Comparison of ENCODE assay signal across 13 cellular contexts in the genomic region with DNA sequence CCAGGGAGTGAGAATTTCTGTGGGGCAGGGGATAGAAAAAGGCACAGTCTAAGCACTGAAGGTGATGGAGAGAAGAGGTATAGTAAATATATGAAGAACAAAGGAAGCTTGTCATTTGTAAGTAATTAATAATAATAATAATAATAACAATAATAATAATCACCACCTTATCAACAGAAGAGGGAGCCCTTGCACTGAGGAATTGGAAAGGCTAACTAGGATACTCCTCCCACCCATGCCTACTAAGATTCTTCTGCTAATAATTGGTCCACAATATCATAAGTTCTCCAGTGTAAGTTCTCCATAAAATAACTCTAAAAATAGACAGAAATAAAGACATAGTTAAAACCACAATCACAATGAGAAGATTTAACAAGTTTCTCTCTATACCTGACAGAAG. TPM values are rescaled to one million over a fixed set of nuclear protein-coding genes. Genes with fewer than 3 reads are reported as not detected.
DNase-seq lines count a peak whose midpoint lies in the region; ATAC-seq and TF ChIP-seq lines count a peak whose summit lies in the region.
"Had no signal": no experiment of that assay in that cellular context is flagged by ENCODE, and none has a peak within 500 bp of the region (broad histone marks: within the 10 kb centered on the region; RNA-seq: fewer than 3 reads in every experiment).

No MANE protein-coding gene starts in this region.

- H3K4me2 ChIP-seq in smooth muscle cell, result no peak overlapping the region

- no peaks in the 10 kb centered on the region for H3K79me2 ChIP-seq in smooth muscle cell (ENCODE audit: low read depth)

- H3K36me3 ChIP-seq in SK-N-MC (ENCODE audit: insufficient read depth, low read length), result no peaks in the 10 kb centered on the region
- H3K36me3 ChIP-seq in smooth muscle cell (ENCODE audit: low read depth), result no peaks in the 10 kb centered on the region
- H3K36me3 ChIP-seq: Peyer's patch had no signal

- ATAC-seq in HG03175 (IDR thresholded peaks at IDR 0.05; ENCODE audit: unreplicated experiment), result no peak
- ATAC-seq in HG02852 (IDR thresholded peaks at IDR 0.05; ENCODE audit: unreplicated experiment), result no peak
- ATAC-seq: sciatic nerve had no signal

- TF ChIP-seq CTCF in epithelial cell of proximal tubule (conservative IDR thresholded peaks at IDR 0.05; ENCODE audit: low read depth, low read length) (peak; percentile 34), smooth muscle cell (IDR thresholded peaks at IDR 0.05; ENCODE audit: borderline replicate concordance, insufficient read depth, poor library complexity, severe bottlenecking) (peak; percentile 44)

- H4K20me1 ChIP-seq in smooth muscle cell (ENCODE audit: low read depth), result no peaks in the 10 kb centered on the region

- H3K9me3 ChIP-seq in SK-N-MC (ENCODE audit: low read depth, low read length) (no peaks in the 10 kb centered on the region), smooth muscle cell (replicated peaks; ENCODE audit: low read depth) (no peaks in the 10 kb centered on the region)
- H3K9me3 ChIP-seq: Peyer's patch had no signal

- DNase-seq in DMS 273 (lab: John Stamatoyannopoulos, UW; ENCODE audit: unreplicated experiment) (peak; percentile 20), DMS 273 treated with DMSO at 0.1 percent for 48 hours (lab: John Stamatoyannopoulos, UW) (no peak), SK-N-MC (ENCODE audit: low read depth, low spot score) (peak; percentile 1), epithelial cell of proximal tubule (ENCODE audit: low read depth) (no peak), smooth muscle cell (lab: John Stamatoyannopoulos, UW; ENCODE audit: unreplicated experiment) (no peak), NCI-H526 treated with DMSO at 0.1 percent for 48 hours (lab: John Stamatoyannopoulos, UW) (no peak)
- DNase-seq: amygdala, NCI-H2171, Peyer's patch had no signal

- no peaks in the 10 kb centered on the region for H3F3A ChIP-seq in smooth muscle cell (ENCODE audit: low read depth)

- H3K9ac ChIP-seq in SK-N-MC (ENCODE audit: insufficient read length) (no peak overlapping the region), smooth muscle cell (ENCODE audit: low read depth) (no peak overlapping the region)

- H3K4me1 ChIP-seq in smooth muscle cell (ENCODE audit: low read depth), result no peaks in the 10 kb centered on the region
- H3K4me1 ChIP-seq: Peyer's patch had no signal

- H3K27ac ChIP-seq in SK-N-MC (no peak overlapping the region), smooth muscle cell (ENCODE audit: low read depth) (no peak overlapping the region)
- H3K27ac ChIP-seq: 22Rv1, Peyer's patch had no signal

- no peak overlapping the region for H2AFZ ChIP-seq in smooth muscle cell (ENCODE audit: low read depth)

- H3K4me3 ChIP-seq in SK-N-MC, result no peak overlapping the region
- H3K4me3 ChIP-seq in epithelial cell of proximal tubule (ENCODE audit: low read depth, low read length), result no peak overlapping the region
- H3K4me3 ChIP-seq in smooth muscle cell, result no peak overlapping the region
- H3K4me3 ChIP-seq: Peyer's patch had no signal

- no peaks in the 10 kb centered on the region for H3K27me3 ChIP-seq in smooth muscle cell (ENCODE audit: low read depth)
- H3K27me3 ChIP-seq: Peyer's patch had no signal

RNA-seq across cellular contexts. Expression of gene OR12D3, which starts 0.9 kb away (rescaled TPM):
- total RNA-seq in epithelial cell of proximal tubule, result not detected in 2 replicates
- total RNA-seq in smooth muscle cell, result not detected in 2 replicates
- polyA plus RNA-seq in smooth muscle cell, result not detected in 2 replicates
- total RNA-seq: Peyer's patch, sciatic nerve had no signal

RNA-seq across cellular contexts. Expression of gene OR5V1, which starts 7.3 kb away (rescaled TPM):
- total RNA-seq in epithelial cell of proximal tubule (not detected in 2 replicates), smooth muscle cell (not detected in 2 replicates)
- not detected in 2 replicates for polyA plus RNA-seq in smooth muscle cell
- total RNA-seq: Peyer's patch, sciatic nerve had no signal

RNA-seq across cellular contexts. Expression of gene OR12D2, which starts 19.4 kb away (rescaled TPM):
- not detected in 2 replicates for total RNA-seq in epithelial cell of proximal tubule
- not detected in 2 replicates for total RNA-seq in smooth muscle cell
- not detected in 2 replicates for polyA plus RNA-seq in smooth muscle cell
- total RNA-seq: Peyer's patch, sciatic nerve had no signal

RNA-seq across cellular contexts. Expression of gene OR12D1, which starts 38.7 kb away (rescaled TPM):
- not detected in 2 replicates for total RNA-seq in epithelial cell of proximal tubule
- not detected in 2 replicates for total RNA-seq in smooth muscle cell
- polyA plus RNA-seq in smooth muscle cell, result not detected in 2 replicates
- total RNA-seq: Peyer's patch, sciatic nerve had no signal

Comparison
In these comparisons a context has a peak if more than half of its experiments do, and no peak if none do; other contexts are left out.
1. DNase-seq: peak in DMS 273 (single experiment) and SK-N-MC (single experiment); none in DMS 273 treated with DMSO at 0.1 percent for 48 hours (single experiment), epithelial cell of proximal tubule (single experiment), smooth muscle cell (single experiment) and NCI-H526 treated with DMSO at 0.1 percent for 48 hours (single experiment).